ENCODE assay signal across 33 cellular contexts in genomic region chrX:31071725-31072124, GRCh38. TPM values are rescaled to one million over a fixed set of nuclear protein-coding genes. Genes with fewer than 3 reads are reported as not detected.
"Had no signal": no experiment of that assay in that cellular context is flagged by ENCODE, and none has a peak within 500 bp of the region (broad histone marks: within the 10 kb centered on the region; RNA-seq: fewer than 3 reads in every experiment).

TSS of gene FTHL17 (minus strand) at chrX:31072041. CDS start at chrX:31071953, 88 bp downstream.

- H3K27me3 ChIP-seq: colonic mucosa, esophagus squamous epithelium, gastrocnemius medialis, heart right ventricle, left lung had no signal

- H3K36me3 ChIP-seq: colonic mucosa, esophagus squamous epithelium, gastrocnemius medialis, heart right ventricle, left lung, lower lobe of right lung had no signal

- H3K4me3 Mint-ChIP-seq: dendritic cell treated with granulocyte-macrophage colony-stimulating factor and Interleukin-4, amounts not matched to agents 40 ng/mL and 50 ng/mL, for 4 days; effector memory CD8-positive, alpha-beta T cell; endodermal cell; mesothelial cell of epicardium had no signal

- H3K4me3 ChIP-seq: colonic mucosa, esophagus squamous epithelium, gastrocnemius medialis, heart right ventricle, left lung, lower lobe of right lung, mucosa of descending colon had no signal

- H3K4me1 Mint-ChIP-seq: naive B cell had no signal

- ATAC-seq: effector memory CD8-positive, alpha-beta T cell; esophagus mucosa; gastrocnemius medialis; heart right ventricle; left cardiac atrium; left lung; left ventricle myocardium superior; lower lobe of right lung; mucosa of descending colon had no signal

- H3K27ac ChIP-seq: colonic mucosa, epithelial cell of prostate, esophagus squamous epithelium, gastrocnemius medialis, heart right ventricle, left lung, lower lobe of right lung had no signal

- H3K9me3 ChIP-seq: colonic mucosa, esophagus squamous epithelium, gastrocnemius medialis, left lung, lower lobe of right lung, mucosa of descending colon had no signal

- H3K27me3 Mint-ChIP-seq: dendritic cell treated with granulocyte-macrophage colony-stimulating factor and Interleukin-4, amounts not matched to agents 40 ng/mL and 50 ng/mL, for 4 days; effector memory CD8-positive, alpha-beta T cell; naive B cell had no signal

- H3K27ac Mint-ChIP-seq: dendritic cell treated with granulocyte-macrophage colony-stimulating factor and Interleukin-4, amounts not matched to agents 40 ng/mL and 50 ng/mL, for 4 days; effector memory CD8-positive, alpha-beta T cell; endodermal cell; mesothelial cell of epicardium; naive B cell had no signal

- H3K4me1 ChIP-seq: colonic mucosa, esophagus squamous epithelium, gastrocnemius medialis, heart right ventricle, left lung, lower lobe of right lung had no signal

- DNase-seq: colonic mucosa; cortex of kidney; effector CD8-positive, alpha-beta T cell; effector memory CD8-positive, alpha-beta T cell; endodermal cell; erythroblast; esophagus squamous epithelium; foreskin fibroblast; foreskin melanocyte; gastrocnemius medialis; glutamatergic neuron; head of caudate nucleus; heart right ventricle; hippocampal formation; left cardiac atrium; left ventricle myocardium superior; lower lobe of right lung; mesenchymal stem cell; naive B cell had no signal

RNA-seq across cellular contexts. Expression of gene FTHL17, which starts in this region (rescaled TPM):
- total RNA-seq: colonic mucosa, dermis microvascular lymphatic vessel endothelial cell, endodermal cell, esophagus mucosa, esophagus squamous epithelium, gastrocnemius medialis, glomerular endothelial cell, heart right ventricle, kidney epithelial cell, left cardiac atrium, left lung, left ventricle myocardium superior, lower leg skin, lower lobe of right lung, lung microvascular endothelial cell, mesenteric fat pad, mesothelial cell of epicardium, mucosa of descending colon, myocyte had no signal
- polyA plus RNA-seq: heart right ventricle, keratinocyte had no signal
